Comparison of ENCODE assay signal across 8 cellular contexts in the genomic region with DNA sequence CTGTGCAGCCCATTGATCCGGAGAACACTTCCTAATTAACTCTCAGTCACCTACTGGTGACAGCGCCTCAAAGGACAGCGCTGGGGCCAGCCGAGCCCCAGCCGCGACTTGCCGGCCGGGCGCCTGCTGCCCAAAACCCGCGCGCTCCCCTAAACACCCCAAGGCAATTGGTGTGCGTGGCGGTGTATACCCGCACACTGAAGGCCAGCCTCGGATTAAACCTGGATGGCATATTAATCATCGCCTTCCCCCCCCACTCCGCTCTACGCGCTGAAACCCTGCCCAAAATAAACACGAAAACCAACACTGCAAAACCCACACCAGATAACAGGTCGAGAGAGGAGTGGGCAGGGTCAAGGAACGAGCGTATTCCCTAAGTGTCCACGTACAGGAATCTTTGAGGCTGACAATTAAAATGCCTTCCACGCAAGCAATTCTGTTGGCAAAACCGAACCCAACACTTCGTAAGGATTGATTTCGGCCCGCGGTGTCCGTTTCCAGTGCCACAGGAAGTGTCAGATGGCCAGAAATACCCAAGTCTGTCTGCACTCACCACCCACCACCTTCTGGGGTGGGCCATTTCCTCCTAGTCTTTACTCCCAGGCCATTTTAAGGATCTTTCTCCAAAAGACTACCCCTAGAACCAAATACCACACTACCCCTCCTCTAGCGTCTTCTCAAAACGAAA. TPM values are rescaled to one million over a fixed set of nuclear protein-coding genes. Genes with fewer than 3 reads are reported as not detected.
DNase-seq lines count a peak whose midpoint lies in the region; ATAC-seq and TF ChIP-seq lines count a peak whose summit lies in the region.

No MANE protein-coding gene starts in this region.

- DNase-seq in central memory CD8-positive, alpha-beta T cell (ENCODE audit: low spot score in 2 of 2) = no peak
- DNase-seq in occipital lobe (lab: John Stamatoyannopoulos, UW) (no peak), NCI-H446 (lab: John Stamatoyannopoulos, UW) (no peak), NCI-H2196 treated with DMSO at 0.1 percent for 48 hours (lab: John Stamatoyannopoulos, UW; ENCODE audit: unreplicated experiment) (no peak)
- no peak for DNase-seq in stimulated activated CD4-positive, alpha-beta T cell treated with anti-CD3 and anti-CD28 coated beads, Interleukin-4, amount 100 ng/mL, for 24 hours

- H4K20me1 ChIP-seq in KMS-11 (ENCODE audit: insufficient read depth) = peaks cover 36% of the 10 kb centered on the region; the same call in 1 of the 2 replicates

- peak overlapping the region; percentile 76 for H3K4me2 ChIP-seq in KMS-11

- H3K4me3 Mint-ChIP-seq in central memory CD8-positive, alpha-beta T cell = peak overlapping the region; percentile 93

- peaks cover 42% of the 10 kb centered on the region for H3K4me1 Mint-ChIP-seq in central memory CD8-positive, alpha-beta T cell

- H3K4me3 ChIP-seq in KMS-11 (IDR thresholded peaks at IDR 0.05; ENCODE audit: insufficient read depth, low read depth, low read length) = no peak overlapping the region
- H3K4me3 ChIP-seq in muscle layer of colon (ENCODE audit: low read depth in 1 of 2, low read length in 2 of 2) = peak overlapping the region; percentile 66 to 71

- H2AFZ ChIP-seq in KMS-11 (ENCODE audit: low read depth) = no peak overlapping the region

- H3K36me3 Mint-ChIP-seq in central memory CD8-positive, alpha-beta T cell (ENCODE audit: insufficient read depth) = peaks cover 32% of the 10 kb centered on the region

- H3K27me3 ChIP-seq in KMS-11 (ENCODE audit: insufficient read depth, low read depth) (no peaks in the 10 kb centered on the region), muscle layer of colon (ENCODE audit: control insufficient read depth in 1 of 2, insufficient read depth in 2 of 2, low read length in 2 of 2) (peaks cover 9 to 37% of the 10 kb centered on the region in 2 donors)

- H3K9me3 ChIP-seq in muscle layer of colon (ENCODE audit: low read length) = no peaks in the 10 kb centered on the region

- peak overlapping the region; percentile 87 for H3K27ac ChIP-seq in C4-2B
- peak overlapping the region; percentile 78 for H3K27ac ChIP-seq in KMS-11
- peak overlapping the region; percentile 64 for H3K27ac ChIP-seq in muscle layer of colon (ENCODE audit: low read depth, low read length)

- H3K27me3 Mint-ChIP-seq in central memory CD8-positive, alpha-beta T cell = no peaks in the 10 kb centered on the region

- no peaks in the 10 kb centered on the region for H3K9me3 Mint-ChIP-seq in central memory CD8-positive, alpha-beta T cell

- ATAC-seq in central memory CD8-positive, alpha-beta T cell (replicated peaks; ENCODE audit: extremely low read depth, poor library complexity, severe bottlenecking) = no peak

- peak overlapping the region; percentile 88 for H3K27ac Mint-ChIP-seq in central memory CD8-positive, alpha-beta T cell (ENCODE audit: low read depth)

- H3K9ac ChIP-seq in KMS-11 (peak overlapping the region; percentile 78), muscle layer of colon (ENCODE audit: low read length) (peak overlapping the region; percentile 39)

- no peak for TF ChIP-seq CTCF in C4-2B (conservative IDR thresholded peaks at IDR 0.05)
- no peak for TF ChIP-seq CTCF in KMS-11 (conservative IDR thresholded peaks at IDR 0.05; ENCODE audit: low read depth, low read length)

- H3K4me1 ChIP-seq in KMS-11 (ENCODE audit: low read depth, poor library complexity, severe bottlenecking) = peaks cover 25% of the 10 kb centered on the region
- H3K4me1 ChIP-seq in muscle layer of colon (ENCODE audit: insufficient read depth, low read length) = peaks cover 13% of the 10 kb centered on the region

- H3K36me3 ChIP-seq in KMS-11 (ENCODE audit: insufficient read depth) = no peaks in the 10 kb centered on the region
- no peaks in the 10 kb centered on the region for H3K36me3 ChIP-seq in muscle layer of colon (ENCODE audit: insufficient read depth, low read length)

- H3K79me2 ChIP-seq in KMS-11 (ENCODE audit: insufficient read depth, low read depth) = peaks cover 65% of the 10 kb centered on the region

RNA-seq across cellular contexts. Expression of gene BCOR, which starts 2.7 kb away (rescaled TPM):
- 26.0 TPM for total RNA-seq in occipital lobe
